29 cellular contexts compared by ENCODE assay signal in the genomic region with DNA sequence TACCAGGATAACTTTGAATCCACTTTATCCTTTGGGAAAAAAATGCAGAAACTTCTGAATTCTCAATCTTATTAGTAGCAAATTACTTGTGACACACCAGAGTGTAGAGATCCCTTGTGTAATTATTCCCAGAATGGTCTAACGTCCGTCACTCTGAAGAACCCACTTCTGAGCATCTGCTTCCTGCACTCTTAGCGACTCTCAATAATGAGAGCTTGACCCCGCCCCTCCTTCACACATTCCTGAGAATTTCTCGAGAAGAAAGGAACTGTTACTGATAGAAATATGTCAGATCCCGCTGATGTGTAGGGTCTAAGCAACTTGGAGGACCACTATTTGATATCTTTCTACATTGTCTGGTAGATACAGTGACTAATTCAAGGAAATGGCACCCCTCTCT.
"Had no signal": no experiment of that assay in that cellular context is flagged by ENCODE, and none has a peak within 500 bp of the region (broad histone marks: within the 10 kb centered on the region; RNA-seq: fewer than 3 reads in every experiment).

No MANE protein-coding gene starts in this region.

- DNase-seq: activated CD4-positive, alpha-beta T cell treated with anti-CD3 and anti-CD28 coated beads for 48 hours; activated CD4-positive, alpha-beta T cell treated with anti-CD3 and anti-CD28 coated beads, Interleukin-2, amount 50 U/mL, for 48 hours; activated CD8-positive, alpha-beta memory T cell treated with anti-CD3 and anti-CD28 coated beads, Interleukin-2, amount 50 U/mL, for 4 hours; activated effector memory CD4-positive, alpha-beta T cell treated with anti-CD3 and anti-CD28 coated beads, Interleukin-2, amount 50 U/mL, for 16 hours; activated naive CD4-positive, alpha-beta T cell treated with anti-CD3 and anti-CD28 coated beads for 36 hours; activated naive CD8-positive, alpha-beta T cell treated with anti-CD3 and anti-CD28 coated beads for 36 hours; activated T-cell treated with anti-CD3 and anti-CD28 coated beads, Interleukin-2, amount 50 U/mL, for 1 hour; adrenal gland; aorta; body of pancreas; cerebellar nuclear complex; colonic mucosa; effector memory CD4-positive, alpha-beta T cell; gastrocnemius medialis; glutamatergic neuron; immature natural killer cell; kidney; left colon; mesenchymal stem cell; natural killer cell; stimulated activated CD4-positive, alpha-beta T cell treated with anti-CD3 and anti-CD28 coated beads, Interleukin-15, amount 100 ng/mL, for 24 hours; stimulated activated CD4-positive, alpha-beta T cell treated with anti-CD3 and anti-CD28 coated beads, Interleukin-2, amount 100 ng/mL, for 24 hours; stimulated activated naive B cell treated with anti-CD40 and anti-IgM and Interleukin-4, amounts not matched to agents 10 μg/mL and 1 μg/mL and 100 μg/mL, for 72 hours; stomach; T-helper 9 cell; thyroid gland had no signal

- H3K4me1 ChIP-seq: adrenal gland, body of pancreas, colonic mucosa, gastrocnemius medialis, right atrium auricular region, stomach, thyroid gland had no signal

- ATAC-seq: activated CD4-positive, CD25-positive, alpha-beta regulatory T cell treated with anti-CD3 and anti-CD28 coated beads, Interleukin-2, amount 50 U/mL, for 24 hours; body of pancreas; gastrocnemius medialis; left colon; natural killer cell; stimulated activated naive B cell treated with anti-CD40 and anti-IgM and Interleukin-4, amounts not matched to agents 10 μg/mL and 1 μg/mL and 100 μg/mL, for 72 hours had no signal

- H3K9me3 ChIP-seq: adrenal gland, body of pancreas, colonic mucosa, gastrocnemius medialis, right atrium auricular region, stomach, thyroid gland had no signal

- H3K4me3 ChIP-seq: adrenal gland, body of pancreas, colonic mucosa, gastrocnemius medialis, right atrium auricular region, stomach, thyroid gland had no signal

- H3K27ac ChIP-seq: adrenal gland, body of pancreas, colonic mucosa, gastrocnemius medialis, right atrium auricular region, stomach, thyroid gland, VCaP had no signal

- H3K27me3 ChIP-seq: adrenal gland, colonic mucosa, gastrocnemius medialis, right atrium auricular region, stomach, thyroid gland had no signal

- H3K36me3 ChIP-seq: adrenal gland, colonic mucosa, gastrocnemius medialis, right atrium auricular region, stomach, thyroid gland had no signal

- FAIRE-seq: kidney had no signal
